ENCODE assay signal across 23 cellular contexts in the genomic region with DNA sequence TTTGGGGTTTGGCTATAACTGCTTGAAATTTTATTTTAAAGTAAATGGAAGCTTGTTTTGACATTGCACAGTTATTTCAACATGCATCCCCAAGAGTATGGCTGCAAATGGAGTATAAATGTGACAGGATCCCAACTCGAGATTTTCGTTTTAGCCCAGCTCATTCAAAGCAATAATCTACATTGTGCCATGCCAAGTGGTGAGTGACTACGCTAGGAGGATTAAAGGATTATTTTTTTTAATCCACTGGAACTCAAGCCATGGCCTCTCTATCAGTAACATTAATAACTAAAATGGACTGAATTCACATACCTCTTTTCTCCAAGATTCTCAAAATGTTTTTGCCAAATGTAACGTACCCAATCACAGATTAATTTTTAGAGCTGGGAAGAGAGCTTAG.
"Had no signal": no experiment of that assay in that cellular context is flagged by ENCODE, and none has a peak within 500 bp of the region (broad histone marks: within the 10 kb centered on the region; RNA-seq: fewer than 3 reads in every experiment).

No MANE protein-coding gene starts in this region.

- H3K4me1 ChIP-seq: esophagus muscularis mucosa, foreskin keratinocyte, gastroesophageal sphincter, heart left ventricle, left lung, lower lobe of right lung had no signal

- H2AFZ ChIP-seq: hepatocyte had no signal

- H3K27me3 ChIP-seq: esophagus muscularis mucosa, foreskin keratinocyte, gastroesophageal sphincter, left lung had no signal

- H3K4me2 ChIP-seq: hepatocyte had no signal

- H3K9me3 ChIP-seq: mucosa of descending colon had no signal

- ATAC-seq: foreskin keratinocyte; gastroesophageal sphincter; heart left ventricle; left colon; left lung; left ventricle myocardium superior; lower lobe of right lung; mucosa of descending colon; naive thymus-derived CD8-positive, alpha-beta T cell had no signal

- H3K4me3 ChIP-seq: coronary artery, dorsolateral prefrontal cortex, esophagus muscularis mucosa, gastroesophageal sphincter, heart left ventricle, hepatocyte, left lung, lower lobe of right lung, mucosa of descending colon had no signal

- DNase-seq: dermis blood vessel endothelial cell; dorsolateral prefrontal cortex; effector CD4-positive, alpha-beta T cell; effector memory CD4-positive, alpha-beta T cell; foreskin keratinocyte; heart left ventricle; hypothalamus; immature natural killer cell; islet precursor cell; kidney; kidney glomerular epithelial cell; left colon; left lung; left ventricle myocardium superior; lower lobe of right lung; mesenchymal stem cell; mucosa of descending colon; naive B cell; naive thymus-derived CD8-positive, alpha-beta T cell had no signal

- H3K36me3 ChIP-seq: esophagus muscularis mucosa, gastroesophageal sphincter, heart left ventricle, left lung, lower lobe of right lung had no signal

- H3K79me2 ChIP-seq: hepatocyte had no signal

- H3K27ac ChIP-seq: coronary artery, dorsolateral prefrontal cortex, esophagus muscularis mucosa, foreskin keratinocyte, gastroesophageal sphincter, heart left ventricle, hepatocyte, left lung, lower lobe of right lung had no signal
